In genomic region chr9:89314955-89315354, GRCh38 we compare ENCODE assay signal across 13 cellular contexts. TPM values are rescaled to one million over a fixed set of nuclear protein-coding genes. Genes with fewer than 3 reads are reported as not detected.
A peak's percentile ranks its signal among the peaks of the same experiment; 100 is the strongest.
DNase-seq lines count a peak whose midpoint lies in the region; ATAC-seq and TF ChIP-seq lines count a peak whose summit lies in the region.
"Had no signal": no experiment of that assay in that cellular context is flagged by ENCODE, and none has a peak within 500 bp of the region (broad histone marks: within the 10 kb centered on the region; RNA-seq: fewer than 3 reads in every experiment).

No MANE protein-coding gene starts in this region.

- no peaks in the 10 kb centered on the region for H3K9me3 ChIP-seq in BLaER1 treated with 17β-estradiol and CSF1 and Interleukin-3, amounts not matched to agents 10 nM and 100 nM (replicated peaks in 1 of 11)
- no peaks in the 10 kb centered on the region for H3K9me3 ChIP-seq in HCT116 (ENCODE audit: control insufficient read depth in 1 of 2, insufficient read depth in 1 of 2, low read depth in 1 of 2, low read length in 2 of 2)
- no peaks in the 10 kb centered on the region for H3K9me3 ChIP-seq in hepatocyte (ENCODE audit: low read depth)
- no peaks in the 10 kb centered on the region for H3K9me3 ChIP-seq in Caco-2
- H3K9me3 ChIP-seq in lower lobe of right lung: no peaks in the 10 kb centered on the region
- H3K9me3 ChIP-seq: ascending aorta, left ventricle myocardium inferior, uterus had no signal

- peaks cover 13 to 65% (median 49%) of the 10 kb centered on the region in 11 experiments; a peak in 21 of 22 replicates for H3K36me3 ChIP-seq in BLaER1 treated with 17β-estradiol and CSF1 and Interleukin-3, amounts not matched to agents 10 nM and 100 nM
- H3K36me3 ChIP-seq in HCT116 (ENCODE audit: control insufficient read depth in 1 of 2, insufficient read depth in 2 of 2, low read length in 2 of 2) (peaks cover 24 to 45% of the 10 kb centered on the region in 2 experiments), hepatocyte (replicated peaks; ENCODE audit: insufficient read depth, low read depth) (no peaks in the 10 kb centered on the region), Caco-2 (ENCODE audit: control insufficient read depth, insufficient read depth, low read length) (no peaks in the 10 kb centered on the region), lower lobe of right lung (peaks cover 8% of the 10 kb centered on the region)
- H3K36me3 ChIP-seq: ascending aorta, left ventricle myocardium inferior, uterus had no signal

- H3K4me1 Mint-ChIP-seq in activated CD4-positive, alpha-beta memory T cell treated with anti-CD3 and anti-CD28 coated beads for 36 hours (ENCODE audit: low read depth): peaks cover 55% of the 10 kb centered on the region
- H3K4me1 Mint-ChIP-seq in Caco-2 (ENCODE audit: low read depth, unreplicated experiment): peaks cover 8% of the 10 kb centered on the region
- H3K4me1 Mint-ChIP-seq in naive thymus-derived CD8-positive, alpha-beta T cell: peaks cover 14 to 61% (median 34%) of the 10 kb centered on the region in 4 donors

- CTCF ChIA-PET in HCT116 (lab: Charles Lee) (interaction anchor here (0.9 kb wide), 1 partner anchor 234 kb away, joined by 3 read pairs; no protein-coding TSS in a partner anchor), Caco-2 (lab: Charles Lee) (no interaction called here)
- CTCF ChIA-PET in activated CD4-positive, alpha-beta memory T cell treated with anti-CD3 and anti-CD28 coated beads for 36 hours (lab: Charles Lee): no interaction called here

- peaks cover 2% of the 10 kb centered on the region for H3K27me3 Mint-ChIP-seq in activated CD4-positive, alpha-beta memory T cell treated with anti-CD3 and anti-CD28 coated beads for 36 hours
- no peaks in the 10 kb centered on the region for H3K27me3 Mint-ChIP-seq in Caco-2 (ENCODE audit: insufficient read depth, unreplicated experiment)
- H3K27me3 Mint-ChIP-seq in naive thymus-derived CD8-positive, alpha-beta T cell: peaks cover 0 to 4% (median 0%) of the 10 kb centered on the region in 5 donors

- WGBS in hepatocyte (ENCODE audit: low lambda C conversion rate, missing lambda C conversion rate): 100% methylated on average over 1 of the region's 1 CpG

- H2AFZ ChIP-seq in HCT116 (ENCODE audit: low read depth, low read length, poor library complexity, severe bottlenecking): no peak overlapping the region
- no peak overlapping the region for H2AFZ ChIP-seq in hepatocyte

- TF ChIP-seq CTCF in HCT116 (IDR thresholded peaks at IDR 0.05 in 2 of 3, conservative IDR thresholded peaks at IDR 0.05 in 1 of 3; ENCODE audit: borderline replicate concordance in 1 of 3, insufficient read depth in 1 of 3, low read depth in 2 of 3, low read length in 2 of 3): no peak
- TF ChIP-seq CTCF in hepatocyte (IDR thresholded peaks at IDR 0.05; ENCODE audit: poor library complexity): no peak
- TF ChIP-seq CTCF in Caco-2 (IDR thresholded peaks at IDR 0.05; ENCODE audit: insufficient read depth in 1 of 2, low read depth in 1 of 2, low read length in 1 of 2, severe bottlenecking in 1 of 2, unreplicated experiment in 1 of 2): no peak
- no peak for TF ChIP-seq CTCF in lower lobe of right lung (IDR thresholded peaks at IDR 0.05)

- peak overlapping the region; percentile 39 for H3K4me3 Mint-ChIP-seq in activated CD4-positive, alpha-beta memory T cell treated with anti-CD3 and anti-CD28 coated beads for 36 hours
- H3K4me3 Mint-ChIP-seq in Caco-2 (ENCODE audit: unreplicated experiment): no peak overlapping the region
- no peak overlapping the region for H3K4me3 Mint-ChIP-seq in naive thymus-derived CD8-positive, alpha-beta T cell

- H3K79me2 ChIP-seq in HCT116 (ENCODE audit: insufficient read depth, low read length) (peaks cover 85% of the 10 kb centered on the region), hepatocyte (peaks cover 68% of the 10 kb centered on the region)

- peak overlapping the region; percentile 13 for H3K27ac Mint-ChIP-seq in activated CD4-positive, alpha-beta memory T cell treated with anti-CD3 and anti-CD28 coated beads for 36 hours
- H3K27ac Mint-ChIP-seq in Caco-2 (ENCODE audit: unreplicated experiment): no peak overlapping the region
- no peak overlapping the region for H3K27ac Mint-ChIP-seq in naive thymus-derived CD8-positive, alpha-beta T cell

- no peaks in the 10 kb centered on the region for H3K27me3 ChIP-seq in BLaER1 treated with 17β-estradiol and CSF1 and Interleukin-3, amounts not matched to agents 10 nM and 100 nM
- no peaks in the 10 kb centered on the region for H3K27me3 ChIP-seq in HCT116 (ENCODE audit: insufficient read depth, low read length)
- H3K27me3 ChIP-seq in hepatocyte: no peaks in the 10 kb centered on the region
- no peaks in the 10 kb centered on the region for H3K27me3 ChIP-seq in Caco-2 (replicated peaks; ENCODE audit: control insufficient read depth, insufficient read depth, low read length)
- no peaks in the 10 kb centered on the region for H3K27me3 ChIP-seq in lower lobe of right lung (ENCODE audit: low read depth)
- H3K27me3 ChIP-seq: ascending aorta, uterus had no signal

- peaks cover 0 to 49% (median 39%) of the 10 kb centered on the region in 11 experiments; a peak in 17 of 22 replicates for H4K20me1 ChIP-seq in BLaER1 treated with 17β-estradiol and CSF1 and Interleukin-3, amounts not matched to agents 10 nM and 100 nM
- H4K20me1 ChIP-seq in HCT116 (ENCODE audit: insufficient read depth): peaks cover 36% of the 10 kb centered on the region; the same call in 1 of the 2 replicates
- no peaks in the 10 kb centered on the region for H4K20me1 ChIP-seq in hepatocyte (ENCODE audit: insufficient read depth, poor library complexity, severe bottlenecking)

- peak overlapping the region; percentile 20 to 100 (median 91); a peak in 17 of 22 replicates for H3K27ac ChIP-seq in BLaER1 treated with 17β-estradiol and CSF1 and Interleukin-3, amounts not matched to agents 10 nM and 100 nM
- H3K27ac ChIP-seq in HCT116 (ENCODE audit: low read depth, low read length): peak overlapping the region; percentile 15; the same call in 1 of the 2 replicates
- H3K27ac ChIP-seq in hepatocyte: peak overlapping the region; percentile 9
- H3K27ac ChIP-seq in lower lobe of right lung: no peak overlapping the region
- H3K27ac ChIP-seq: ascending aorta, left ventricle myocardium inferior, uterus had no signal

- no peaks in the 10 kb centered on the region for H3K9me2 ChIP-seq in HCT116 (ENCODE audit: insufficient read depth)
- H3K9me2 ChIP-seq in hepatocyte (replicated peaks; ENCODE audit: insufficient read depth): no peaks in the 10 kb centered on the region

- POLR2A ChIA-PET in HCT116 (lab: Charles Lee) (no interaction called here), Caco-2 (lab: Charles Lee) (no interaction called here)
- POLR2A ChIA-PET in activated CD4-positive, alpha-beta memory T cell treated with anti-CD3 and anti-CD28 coated beads for 36 hours (lab: Charles Lee): no interaction called here
- POLR2A ChIA-PET in naive thymus-derived CD8-positive, alpha-beta T cell (lab: Charles Lee): interaction anchor here (0.7 kb wide), 1 partner anchor 60 kb away, joined by 4 read pairs; no protein-coding TSS in a partner anchor

- DNase-seq in HCT116 (ENCODE audit: low read depth, low spot score) (no peak), hepatocyte (ENCODE audit: low spot score) (no peak), Caco-2 (no peak), lower lobe of right lung (no peak)
- DNase-seq in activated CD4-positive, alpha-beta memory T cell treated with anti-CD3 and anti-CD28 coated beads for 36 hours: no peak
- no peak for DNase-seq in naive thymus-derived CD8-positive, alpha-beta T cell
- no peak for DNase-seq in activated CD4-positive, CD25-positive, alpha-beta regulatory T cell treated with anti-CD3 and anti-CD28 coated beads, Interleukin-2, amount 50 U/mL, for 72 hours
- DNase-seq: activated CD4-positive, alpha-beta T cell treated with anti-CD3 and anti-CD28 coated beads, Interleukin-2, amount 50 U/mL, for 4 hours; left ventricle myocardium inferior; NCI-H1694 treated with DMSO at 0.1 percent for 48 hours; uterus had no signal

- intact Hi-C loops in HCT116 (cut with micrococcal nuclease): loop anchor here (5.0 to 10.0 kb wide), 2 partner anchors 247 to 790 kb away; no protein-coding TSS in a partner anchor
- intact Hi-C loops in activated CD4-positive, alpha-beta memory T cell treated with anti-CD3 and anti-CD28 coated beads for 36 hours (cut with micrococcal nuclease): no loop called here
- intact Hi-C loops in Caco-2 (cut with micrococcal nuclease; ENCODE audit: unreplicated experiment): loop anchor here (10.0 kb wide), 1 partner anchor 130 kb away; no protein-coding TSS in a partner anchor
- intact Hi-C loops in lower lobe of right lung (cut with DNase I): no loop called here

- RAD21 ChIA-PET in HCT116 (lab: Charles Lee; ENCODE audit: low non-redundant PET in 1 of 2, low total read pairs in 2 of 2, uncharacterized antibody in 2 of 2, unreplicated experiment in 2 of 2): no interaction called here

- H3K9me3 Mint-ChIP-seq in activated CD4-positive, alpha-beta memory T cell treated with anti-CD3 and anti-CD28 coated beads for 36 hours: no peaks in the 10 kb centered on the region
- H3K9me3 Mint-ChIP-seq in Caco-2 (ENCODE audit: unreplicated experiment): no peaks in the 10 kb centered on the region
- H3K9me3 Mint-ChIP-seq in naive thymus-derived CD8-positive, alpha-beta T cell: no peaks in the 10 kb centered on the region

- H3K4me2 ChIP-seq in BLaER1 treated with 17β-estradiol and CSF1 and Interleukin-3, amounts not matched to agents 10 nM and 100 nM: peak overlapping the region; percentile 75 to 100 (median 93)
- H3K4me2 ChIP-seq in HCT116 (ENCODE audit: low read length) (peak overlapping the region; percentile 78; the same call in 1 of the 2 replicates), hepatocyte (peak overlapping the region; percentile 87)

- no peak for TF ChIP-seq RAD21 in HCT116 (IDR thresholded peaks at IDR 0.05; ENCODE audit: low read depth)

- BruUV-seq in HCT116 (replicated peaks; lab: Mats Ljungman, UMichigan) (no TSS peak), Caco-2 (replicated peaks; lab: Mats Ljungman, UMichigan) (no TSS peak)

- TF ChIP-seq POLR2A in HCT116 (IDR thresholded peaks at IDR 0.05; ENCODE audit: borderline replicate concordance, extremely low read depth, insufficient read depth, insufficient read length): no peak

- H3K4me3 ChIP-seq in BLaER1 treated with 17β-estradiol and CSF1 and Interleukin-3, amounts not matched to agents 10 nM and 100 nM: peak overlapping the region in 9 of 10 experiments; percentile 80 to 98 (median 89); a peak in 15 of 20 replicates
- no peak overlapping the region for H3K4me3 ChIP-seq in HCT116 (replicated peaks in 1 of 2; ENCODE audit: low read depth in 1 of 2, low read length in 2 of 2)
- no peak overlapping the region for H3K4me3 ChIP-seq in hepatocyte
- H3K4me3 ChIP-seq in Caco-2 (ENCODE audit: low read depth, low read length): no peak overlapping the region
- no peak overlapping the region for H3K4me3 ChIP-seq in lower lobe of right lung
- H3K4me3 ChIP-seq: ascending aorta, left ventricle myocardium inferior, uterus had no signal

- H3K4me1 ChIP-seq in BLaER1 treated with 17β-estradiol and CSF1 and Interleukin-3, amounts not matched to agents 10 nM and 100 nM: peaks cover 35 to 56% (median 48%) of the 10 kb centered on the region in 10 experiments
- H3K4me1 ChIP-seq in HCT116 (ENCODE audit: control insufficient read depth in 1 of 2, insufficient read depth in 2 of 2, low read length in 2 of 2): peaks cover 21 to 55% of the 10 kb centered on the region in 2 experiments
- peaks cover 24% of the 10 kb centered on the region for H3K4me1 ChIP-seq in hepatocyte (ENCODE audit: insufficient read depth)
- H3K4me1 ChIP-seq in Caco-2: peaks cover 5% of the 10 kb centered on the region; the same call in 1 of the 2 replicates
- H3K4me1 ChIP-seq in lower lobe of right lung: peaks cover 31% of the 10 kb centered on the region

- ATAC-seq in HCT116 (no peak), lower lobe of right lung (no peak)
- no peak for ATAC-seq in naive thymus-derived CD8-positive, alpha-beta T cell

- peaks cover 77% of the 10 kb centered on the region for H3K36me3 Mint-ChIP-seq in activated CD4-positive, alpha-beta memory T cell treated with anti-CD3 and anti-CD28 coated beads for 36 hours
- H3K36me3 Mint-ChIP-seq in Caco-2 (ENCODE audit: insufficient read depth, unreplicated experiment): peaks cover 68% of the 10 kb centered on the region
- peaks cover 0 to 11% (median 4%) of the 10 kb centered on the region in 3 donors for H3K36me3 Mint-ChIP-seq in naive thymus-derived CD8-positive, alpha-beta T cell

- H3K9ac ChIP-seq in BLaER1 treated with 17β-estradiol and CSF1 and Interleukin-3, amounts not matched to agents 10 nM and 100 nM: peak overlapping the region; percentile 91 to 98 (median 95); a peak in 21 of 22 replicates
- peak overlapping the region; percentile 39 for H3K9ac ChIP-seq in HCT116 (ENCODE audit: low read length)

RNA-seq across cellular contexts. Expression of gene SECISBP2, which starts 3.3 kb away (rescaled TPM):
- total RNA-seq in HCT116 (2021; ENCODE audit: unreplicated experiment) (41.6 TPM), hepatocyte (43.8 and 48.2 TPM in 2 replicates), Caco-2 (2022) (21.0 and 23.2 TPM in 2 replicates), lower lobe of right lung (55.6 TPM)
- polyA plus RNA-seq in HCT116 (2012): 25.7 and 27.3 TPM in 2 replicates
- total RNA-seq in activated CD4-positive, alpha-beta memory T cell treated with anti-CD3 and anti-CD28 coated beads for 36 hours: 10 to 100 TPM; 34.0 to 34.7 TPM
- 30.2 and 30.6 TPM in 2 replicates for polyA plus RNA-seq in hepatocyte
- total RNA-seq in naive thymus-derived CD8-positive, alpha-beta T cell: 100 to 1,000 TPM; 105 to 112 TPM
- polyA plus RNA-seq in naive thymus-derived CD8-positive, alpha-beta T cell: 10 to 100 TPM; 19.6 to 27.9 (median 21.2) TPM

RNA-seq across cellular contexts. Expression of gene CKS2, which starts 4.0 kb away (rescaled TPM):
- total RNA-seq in HCT116 (2021; ENCODE audit: unreplicated experiment) (242 TPM), hepatocyte (77.1 and 85.1 TPM in 2 replicates), Caco-2 (2022) (93.8 and 94.1 TPM in 2 replicates), lower lobe of right lung (16.6 TPM)
- 384 and 475 TPM in 2 replicates for polyA plus RNA-seq in HCT116 (2012)
- total RNA-seq in activated CD4-positive, alpha-beta memory T cell treated with anti-CD3 and anti-CD28 coated beads for 36 hours: 100 to 1,000 TPM; 229 to 232 TPM
- 136 and 145 TPM in 2 replicates for polyA plus RNA-seq in hepatocyte
- 1 to 10 TPM; 4.8 to 5.3 TPM for total RNA-seq in naive thymus-derived CD8-positive, alpha-beta T cell
- polyA plus RNA-seq in naive thymus-derived CD8-positive, alpha-beta T cell: 10 to 100 TPM in 1 of 3 donors, 1 to 10 TPM in 2; 7.0 to 13.6 (median 7.8) TPM
- total RNA-seq: ascending aorta had no signal

Comparison
In these comparisons a context has a peak if more than half of its experiments do, and no peak if none do; other contexts are left out.
1. H3K4me3 ChIP-seq: peak in BLaER1 treated with 17β-estradiol and CSF1 and Interleukin-3, amounts not matched to agents 10 nM and 100 nM (9 of 10); none in HCT116 (0 of 2), hepatocyte (single experiment), Caco-2 (single experiment) and lower lobe of right lung (single experiment).
2. intact Hi-C loops: an anchor here in HCT116 (5.0 to 10.0 kb wide) and Caco-2 (10.0 kb wide); none called in activated CD4-positive, alpha-beta memory T cell treated with anti-CD3 and anti-CD28 coated beads for 36 hours and lower lobe of right lung.
3. Peak in every context shown above with its lines, with median percentiles within 50 percentile points of each other: H3K4me2 ChIP-seq.